ENCODE assay signal across 24 cellular contexts in the genomic region with DNA sequence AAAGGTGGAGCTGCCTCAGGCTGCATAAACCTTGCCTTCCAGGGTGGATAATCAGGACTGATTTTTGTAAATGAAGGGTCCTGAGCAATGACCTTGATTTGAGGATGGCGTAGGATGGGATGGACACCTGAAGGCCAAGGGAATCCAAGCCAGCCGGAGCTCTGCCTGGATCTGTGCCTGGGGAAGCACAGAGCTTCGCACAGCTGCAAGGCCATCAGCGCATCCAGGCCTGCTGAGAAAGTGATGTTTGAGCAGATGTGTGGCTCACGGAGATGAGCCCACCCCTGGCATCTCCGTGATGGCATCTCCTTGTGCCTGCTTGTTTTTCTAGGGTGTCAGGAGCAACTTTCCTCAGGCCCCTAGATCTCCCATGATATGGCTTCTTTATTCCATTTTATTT. TPM values are rescaled to one million over a fixed set of nuclear protein-coding genes. Genes with fewer than 3 reads are reported as not detected.
DNase-seq lines count a peak whose midpoint lies in the region; ATAC-seq and TF ChIP-seq lines count a peak whose summit lies in the region.
"Had no signal": no experiment of that assay in that cellular context is flagged by ENCODE, and none has a peak within 500 bp of the region (broad histone marks: within the 10 kb centered on the region; RNA-seq: fewer than 3 reads in every experiment).

No MANE protein-coding gene starts in this region.

- no peak for TF ChIP-seq CTCF in activated CD8-positive, alpha-beta T cell treated with anti-CD3 and anti-CD28 coated beads for 36 hours (IDR thresholded peaks at IDR 0.05)
- no peak for TF ChIP-seq CTCF in spleen (IDR thresholded peaks at IDR 0.05 in 8 of 11, conservative IDR thresholded peaks at IDR 0.05 in 3 of 11)
- no peak for TF ChIP-seq CTCF in WTC11 (IDR thresholded peaks at IDR 0.05)

- H3K4me1 Mint-ChIP-seq in activated CD8-positive, alpha-beta T cell treated with anti-CD3 and anti-CD28 coated beads, Interleukin-2, amount 10 ng/mL, durations not matched to agents 7 days and 5 days (ENCODE audit: low read depth) = peaks cover 8% of the 10 kb centered on the region
- no peaks in the 10 kb centered on the region for H3K4me1 Mint-ChIP-seq in activated CD8-positive, alpha-beta T cell treated with anti-CD3 and anti-CD28 coated beads for 36 hours (ENCODE audit: low read depth)
- peaks cover 9% of the 10 kb centered on the region for H3K4me1 Mint-ChIP-seq in WTC11
- H3K4me1 Mint-ChIP-seq: CD14-positive monocyte; CD8-positive, alpha-beta memory T cell; H9 had no signal

- peak overlapping the region; percentile 21 to 33 for H3K27ac ChIP-seq in esophagus (ENCODE audit: low read depth in 2 of 2, low read length in 1 of 2)
- no peak overlapping the region for H3K27ac ChIP-seq in spleen
- H3K27ac ChIP-seq: A549; BLaER1 treated with 17β-estradiol and CSF1 and Interleukin-3, amounts not matched to agents 10 nM and 100 nM had no signal

- H3K36me3 ChIP-seq in esophagus (ENCODE audit: control insufficient read depth in 2 of 2, insufficient read depth in 2 of 2, low read length in 1 of 2) (peaks cover 0 to 5% of the 10 kb centered on the region in 2 donors), spleen (no peaks in the 10 kb centered on the region)
- H3K36me3 ChIP-seq: BE2C; BLaER1 treated with 17β-estradiol and CSF1 and Interleukin-3, amounts not matched to agents 10 nM and 100 nM had no signal

- H3K27me3 Mint-ChIP-seq in activated CD8-positive, alpha-beta T cell treated with anti-CD3 and anti-CD28 coated beads, Interleukin-2, amount 10 ng/mL, durations not matched to agents 7 days and 5 days (ENCODE audit: low read depth) = peaks cover 9% of the 10 kb centered on the region
- no peaks in the 10 kb centered on the region for H3K27me3 Mint-ChIP-seq in activated CD8-positive, alpha-beta T cell treated with anti-CD3 and anti-CD28 coated beads for 36 hours
- no peaks in the 10 kb centered on the region for H3K27me3 Mint-ChIP-seq in WTC11 (ENCODE audit: low read depth)
- H3K27me3 Mint-ChIP-seq: CD4-positive, alpha-beta T cell had no signal

- no peak overlapping the region for H3K4me3 Mint-ChIP-seq in activated CD8-positive, alpha-beta T cell treated with anti-CD3 and anti-CD28 coated beads, Interleukin-2, amount 10 ng/mL, durations not matched to agents 7 days and 5 days
- no peak overlapping the region for H3K4me3 Mint-ChIP-seq in activated CD8-positive, alpha-beta T cell treated with anti-CD3 and anti-CD28 coated beads for 36 hours
- no peak overlapping the region for H3K4me3 Mint-ChIP-seq in WTC11
- H3K4me3 Mint-ChIP-seq: CD4-positive, alpha-beta T cell; CD8-positive, alpha-beta memory T cell; GM23338; H9 had no signal

- peak overlapping the region; percentile 3 for H3K27ac Mint-ChIP-seq in activated CD8-positive, alpha-beta T cell treated with anti-CD3 and anti-CD28 coated beads, Interleukin-2, amount 10 ng/mL, durations not matched to agents 7 days and 5 days
- H3K27ac Mint-ChIP-seq in activated CD8-positive, alpha-beta T cell treated with anti-CD3 and anti-CD28 coated beads for 36 hours = no peak overlapping the region
- H3K27ac Mint-ChIP-seq in WTC11 = no peak overlapping the region
- H3K27ac Mint-ChIP-seq: CD14-positive monocyte; CD4-positive, alpha-beta T cell; CD8-positive, alpha-beta memory T cell; GM23338 had no signal

- 74 to 82% methylated on average over 6 of the region's 6 CpGs for WGBS in esophagus, 2 donors
- 78 to 92% (median 80%) methylated on average over 6 of the region's 6 CpGs for WGBS in spleen, 5 donors

- H3K4me1 ChIP-seq in esophagus (ENCODE audit: control insufficient read depth in 2 of 2, insufficient read depth in 2 of 2, low read length in 1 of 2) (peaks cover 6 to 29% of the 10 kb centered on the region in 2 donors), spleen (no peaks in the 10 kb centered on the region)
- H3K4me1 ChIP-seq: A549, BE2C had no signal

- intact Hi-C loops in activated CD8-positive, alpha-beta T cell treated with anti-CD3 and anti-CD28 coated beads for 36 hours (cut with micrococcal nuclease) = no loop called here
- intact Hi-C loops in spleen (cut with DNase I; ENCODE audit: low total_unique reads) = no loop called here

- H3K36me3 Mint-ChIP-seq in activated CD8-positive, alpha-beta T cell treated with anti-CD3 and anti-CD28 coated beads, Interleukin-2, amount 10 ng/mL, durations not matched to agents 7 days and 5 days (ENCODE audit: low read depth) = no peaks in the 10 kb centered on the region
- H3K36me3 Mint-ChIP-seq in activated CD8-positive, alpha-beta T cell treated with anti-CD3 and anti-CD28 coated beads for 36 hours (ENCODE audit: low read depth) = no peaks in the 10 kb centered on the region
- peaks cover 28% of the 10 kb centered on the region for H3K36me3 Mint-ChIP-seq in WTC11
- H3K36me3 Mint-ChIP-seq: CD14-positive monocyte had no signal

- no peaks in the 10 kb centered on the region for H3K27me3 ChIP-seq in esophagus (ENCODE audit: control insufficient read depth in 1 of 2, insufficient read depth in 2 of 2, low read length in 2 of 2)
- no peaks in the 10 kb centered on the region for H3K27me3 ChIP-seq in spleen (replicated peaks in 1 of 7)
- H3K27me3 ChIP-seq: BE2C; BLaER1 treated with 17β-estradiol and CSF1 and Interleukin-3, amounts not matched to agents 10 nM and 100 nM had no signal

- no peak for DNase-seq in activated CD8-positive, alpha-beta T cell treated with anti-CD3 and anti-CD28 coated beads, Interleukin-2, amount 10 ng/mL, durations not matched to agents 7 days and 5 days
- DNase-seq in activated CD8-positive, alpha-beta T cell treated with anti-CD3 and anti-CD28 coated beads for 36 hours = no peak
- peak; percentile 32 for DNase-seq in spleen
- DNase-seq in WTC11 (ENCODE audit: low spot score) = no peak
- DNase-seq: 8988T; ACHN; AML-193; BE2C; CD4-positive, alpha-beta T cell; DMS53; DMS79 treated with DMSO at 0.1 percent for 48 hours; GF-D8; H9 had no signal

- no peaks in the 10 kb centered on the region for H3K9me3 Mint-ChIP-seq in activated CD8-positive, alpha-beta T cell treated with anti-CD3 and anti-CD28 coated beads, Interleukin-2, amount 10 ng/mL, durations not matched to agents 7 days and 5 days (ENCODE audit: insufficient read depth)
- H3K9me3 Mint-ChIP-seq in activated CD8-positive, alpha-beta T cell treated with anti-CD3 and anti-CD28 coated beads for 36 hours = no peaks in the 10 kb centered on the region
- H3K9me3 Mint-ChIP-seq in WTC11 = peaks cover 10% of the 10 kb centered on the region
- H3K9me3 Mint-ChIP-seq: CD14-positive monocyte; CD4-positive, alpha-beta T cell; CD8-positive, alpha-beta memory T cell; GM23338; H9 had no signal

- ATAC-seq in activated CD8-positive, alpha-beta T cell treated with anti-CD3 and anti-CD28 coated beads, Interleukin-2, amount 10 ng/mL, durations not matched to agents 7 days and 5 days = no peak
- no peak for ATAC-seq in activated CD8-positive, alpha-beta T cell treated with anti-CD3 and anti-CD28 coated beads for 36 hours
- ATAC-seq in esophagus mucosa (no peak), WTC11 (no peak)
- ATAC-seq: A549, GM23338, HCT116 had no signal

- TF ChIP-seq POLR2A in spleen (IDR thresholded peaks at IDR 0.05) = no peak

- POLR2A ChIA-PET in activated CD8-positive, alpha-beta T cell treated with anti-CD3 and anti-CD28 coated beads, Interleukin-2, amount 10 ng/mL, durations not matched to agents 7 days and 5 days (lab: Charles Lee) = no interaction called here
- POLR2A ChIA-PET in activated CD8-positive, alpha-beta T cell treated with anti-CD3 and anti-CD28 coated beads for 36 hours (lab: Charles Lee) = interaction anchor here (0.9 kb wide), 1 partner anchor 33 kb away, joined by 3 read pairs; no protein-coding TSS in a partner anchor
- POLR2A ChIA-PET in WTC11 (lab: Charles Lee) = no interaction called here

- H3K9me3 ChIP-seq in esophagus (ENCODE audit: control insufficient read depth in 2 of 2, insufficient read depth in 1 of 2, low read depth in 1 of 2, low read length in 1 of 2) = no peaks in the 10 kb centered on the region
- H3K9me3 ChIP-seq in spleen = no peaks in the 10 kb centered on the region
- H3K9me3 ChIP-seq: A549; BE2C; BLaER1 treated with 17β-estradiol and CSF1 and Interleukin-3, amounts not matched to agents 10 nM and 100 nM had no signal

- H3K4me3 ChIP-seq in esophagus (ENCODE audit: low read depth in 1 of 2, low read length in 2 of 2) (no peak overlapping the region), spleen (no peak overlapping the region)
- H3K4me3 ChIP-seq: A549; BLaER1 treated with 17β-estradiol and CSF1 and Interleukin-3, amounts not matched to agents 10 nM and 100 nM; GM23338 had no signal

- CTCF ChIA-PET in activated CD8-positive, alpha-beta T cell treated with anti-CD3 and anti-CD28 coated beads, Interleukin-2, amount 10 ng/mL, durations not matched to agents 7 days and 5 days (lab: Charles Lee) = interaction anchor here (1.0 to 1.4 kb wide), 3 partner anchors 85 to 489 kb away, joined by 3 to 5 read pairs (median 5); no protein-coding TSS in a partner anchor
- CTCF ChIA-PET in activated CD8-positive, alpha-beta T cell treated with anti-CD3 and anti-CD28 coated beads for 36 hours (lab: Charles Lee) = interaction anchor here (1.8 kb wide), 1 partner anchor 75 kb away, joined by 4 read pairs; no protein-coding TSS in a partner anchor
- CTCF ChIA-PET in WTC11 (lab: Charles Lee) = interaction anchor here (0.5 kb wide), 1 partner anchor 477 kb away, joined by 3 read pairs; no protein-coding TSS in a partner anchor

TF ChIP-seq in WTC11, 78 proteins besides CTCF, POLR2A, EP300 and RAD21:
- TF ChIP-seq ZNF232 (CRISPR knock-in tag; IDR thresholded peaks at IDR 0.05) (no peak), NR1H2 (CRISPR knock-in tag; IDR thresholded peaks at IDR 0.05) (no peak)

RNA-seq across cellular contexts. Expression of gene FAM83F, which starts 23.3 kb away (rescaled TPM):
- total RNA-seq in activated CD8-positive, alpha-beta T cell treated with anti-CD3 and anti-CD28 coated beads, Interleukin-2, amount 10 ng/mL, durations not matched to agents 7 days and 5 days = under 1 TPM; 0.03 to 0.11 TPM
- 1 to 10 TPM; 1.5 to 2.0 TPM for total RNA-seq in activated CD8-positive, alpha-beta T cell treated with anti-CD3 and anti-CD28 coated beads for 36 hours
- polyA plus RNA-seq in esophagus (10 to 100 TPM in 1 of 2 donors, 1 to 10 TPM in 1; 8.6 to 12.9 TPM), spleen (under 1 TPM in 2 of 3 donors, not detected in 1; 0.02 to 0.13 TPM)
- total RNA-seq in spleen (under 1 TPM in 6 of 7 donors, not detected in 1; 0.06 to 0.28 (median 0.18) TPM), esophagus mucosa (50.7 TPM), WTC11 (2021) (33.8 to 43.1 TPM (median 35.4 TPM) in 3 replicates)
- total RNA-seq: H4 had no signal
- polyA plus RNA-seq: A549 had no signal

RNA-seq across cellular contexts. Expression of gene TMA7B, which starts 57.9 kb away (rescaled TPM):
- total RNA-seq in activated CD8-positive, alpha-beta T cell treated with anti-CD3 and anti-CD28 coated beads, Interleukin-2, amount 10 ng/mL, durations not matched to agents 7 days and 5 days = 1 to 10 TPM; 8.6 to 8.7 TPM
- total RNA-seq in activated CD8-positive, alpha-beta T cell treated with anti-CD3 and anti-CD28 coated beads for 36 hours = 1 to 10 TPM; 2.2 to 2.3 TPM
- polyA plus RNA-seq in esophagus (under 1 TPM in 1 of 2 donors, not detected in 1; 0.14 TPM), spleen (under 1 TPM; 0.29 to 0.45 (median 0.35) TPM)
- total RNA-seq in spleen (1 to 10 TPM; 1.5 to 4.2 (median 2.7) TPM), esophagus mucosa (0.24 TPM), WTC11 (2021) (not detected in 3 replicates)
- total RNA-seq: Daoy, G401, GM23338, H4, H9 had no signal
- polyA plus RNA-seq: A549, GM23338 had no signal

Comparison
In these comparisons a context has a peak if more than half of its experiments do, and no peak if none do; other contexts are left out.
1. H3K27ac ChIP-seq: peak in esophagus (2 of 2); none in spleen (0 of 8).
2. RNA of gene FAM83F, which starts 23.3 kb away (total RNA-seq): 50.7 TPM in esophagus mucosa (single experiment) and 33.8 to 43.1 TPM in WTC11; 1.5 to 2.0 TPM in activated CD8-positive, alpha-beta T cell treated with anti-CD3 and anti-CD28 coated beads for 36 hours, 0.06 to 0.28 TPM in spleen and 0.03 to 0.11 TPM in activated CD8-positive, alpha-beta T cell treated with anti-CD3 and anti-CD28 coated beads, Interleukin-2, amount 10 ng/mL, durations not matched to agents 7 days and 5 days; every median in the first group is over 10 times any median in the second.